In the genomic region with DNA sequence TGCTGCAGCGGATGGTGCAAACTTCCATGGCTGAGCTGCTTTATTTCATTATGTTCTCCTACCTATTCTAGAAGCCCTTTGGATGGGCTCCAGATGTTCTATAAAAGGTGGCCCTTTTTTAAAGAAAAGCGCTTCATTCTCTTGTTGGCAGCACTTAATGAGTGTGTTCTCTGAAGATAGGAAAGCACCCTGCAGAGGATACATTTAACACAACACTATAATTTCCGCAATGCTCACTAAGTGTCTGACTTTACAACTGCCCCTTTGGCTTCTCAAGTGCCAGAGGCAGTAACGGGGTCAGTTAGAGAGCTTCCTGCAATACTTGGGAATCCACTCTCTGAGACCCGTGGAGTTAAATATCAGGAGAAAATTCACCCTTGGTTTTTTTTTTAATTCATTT, we compare ENCODE assay signal across 15 cellular contexts.
"Had no signal": no experiment of that assay in that cellular context is flagged by ENCODE, and none has a peak within 500 bp of the region (broad histone marks: within the 10 kb centered on the region; RNA-seq: fewer than 3 reads in every experiment).

No MANE protein-coding gene starts in this region.

- DNase-seq: KBM-7; MV-4-11; NCI-H1048; NCI-H1105; NCI-H1436; NCI-H187; NCI-H2029; NCI-H2081 treated with DMSO at 0.1 percent for 48 hours; NCI-H2227 treated with DMSO at 0.1 percent for 48 hours; NCI-H524; NCI-H526 treated with DMSO at 0.1 percent for 48 hours; NK-92 treated with Interleukin-12 subunit alpha and Interleukin-12 subunit beta, amount 100 ng/mL, for 24 hours; PC-3; SHP77 treated with DMSO at 0.1 percent for 48 hours; SJCRH30 had no signal

- H3K27me3 ChIP-seq: SJCRH30 had no signal

- H3K9me3 ChIP-seq: SJCRH30 had no signal

- H3K4me3 ChIP-seq: SJCRH30 had no signal

- H3K36me3 ChIP-seq: SJCRH30 had no signal

- H3K27ac ChIP-seq: SJCRH30 had no signal
